ENCODE assay signal across 14 cellular contexts in genomic region chr5:108421713-108422112, GRCh38. TPM values are rescaled to one million over a fixed set of nuclear protein-coding genes. Genes with fewer than 3 reads are reported as not detected.
DNase-seq lines count a peak whose midpoint lies in the region; ATAC-seq and TF ChIP-seq lines count a peak whose summit lies in the region.
"Had no signal": no experiment of that assay in that cellular context is flagged by ENCODE, and none has a peak within 500 bp of the region (broad histone marks: within the 10 kb centered on the region; RNA-seq: fewer than 3 reads in every experiment).

No MANE protein-coding gene starts in this region.

- TF ChIP-seq CTCF in HFFc6 (IDR thresholded peaks at IDR 0.05) (no peak), osteoblast (IDR thresholded peaks at IDR 0.05; ENCODE audit: extremely low read depth, low read depth, low read length) (no peak)

- H3K27me3 ChIP-seq in osteoblast (ENCODE audit: insufficient read depth, low read length) = no peaks in the 10 kb centered on the region

- no peaks in the 10 kb centered on the region for H3K4me1 ChIP-seq in osteoblast (ENCODE audit: insufficient read depth, low read length)

- H3K9me3 ChIP-seq in osteoblast (ENCODE audit: low read depth, low read length) = no peaks in the 10 kb centered on the region

- H3K27ac Mint-ChIP-seq in HFFc6 = no peak overlapping the region
- H3K27ac Mint-ChIP-seq: GM23338 had no signal

- H3K4me1 Mint-ChIP-seq in HFFc6 (ENCODE audit: low read depth) = peaks cover 18% of the 10 kb centered on the region

- H3K27ac ChIP-seq in epithelial cell of prostate (no peak overlapping the region), osteoblast (ENCODE audit: low read depth, low read length) (no peak overlapping the region)

- H3K9me3 Mint-ChIP-seq in HFFc6 = peaks cover 7% of the 10 kb centered on the region

- H3K36me3 Mint-ChIP-seq in HFFc6 (ENCODE audit: low read depth) = 0 out of 2 replicates have a peak, but pooled peaks cover 4% of the 10 kb centered on the region

- ATAC-seq in GM21423 (IDR thresholded peaks at IDR 0.05; ENCODE audit: unreplicated experiment) = no peak
- ATAC-seq: GM23338 had no signal

- no peak overlapping the region for H3K4me3 ChIP-seq in osteoblast (ENCODE audit: insufficient read depth, low read length)
- H3K4me3 ChIP-seq: GM23338 had no signal

- no peaks in the 10 kb centered on the region; the same call in 1 of the 2 replicates for H3K27me3 Mint-ChIP-seq in HFFc6 (ENCODE audit: insufficient read depth)

- no peak overlapping the region for H3K4me2 ChIP-seq in osteoblast (ENCODE audit: insufficient read depth, low read length)
- H3K4me2 ChIP-seq: GM23338 had no signal

- no peaks in the 10 kb centered on the region for H3K36me3 ChIP-seq in osteoblast (ENCODE audit: insufficient read depth, low read length)

- DNase-seq in HFFc6 (peak; percentile 22), RPMI7951 (ENCODE audit: low read depth) (peak; percentile 9), epithelial cell of prostate (ENCODE audit: low read depth, low spot score) (peak; percentile 20), osteoblast (ENCODE audit: insufficient read length, low spot score, missing footprints) (no peak), GDM1 (lab: John Stamatoyannopoulos, UW) (no peak)
- DNase-seq in activated effector memory CD4-positive, alpha-beta T cell treated with anti-CD3 and anti-CD28 coated beads, Interleukin-2, amount 50 U/mL, for 16 hours = no peak
- DNase-seq: Caco-2, NCI-H187, NCI-H226, NCI-H524 treated with DMSO at 0.1 percent for 48 hours, RPMI8226, SIG-M5 had no signal

- no peak overlapping the region for H3K4me3 Mint-ChIP-seq in HFFc6
- H3K4me3 Mint-ChIP-seq: GM23338 had no signal

- no peaks in the 10 kb centered on the region for H3K79me2 ChIP-seq in osteoblast (ENCODE audit: insufficient read depth, low read length)

- H2AFZ ChIP-seq in osteoblast (ENCODE audit: low read length) = peak overlapping the region; percentile 47
- H2AFZ ChIP-seq: GM23338 had no signal

- no peaks in the 10 kb centered on the region for H4K20me1 ChIP-seq in osteoblast (ENCODE audit: insufficient read depth, low read length)

RNA-seq across cellular contexts. Expression of gene FBXL17, which starts 39.8 kb away (rescaled TPM):
- 10 to 100 TPM in 5 of 6 experiments, 1 to 10 TPM in 1; 8.2 to 13.1 (median 10.8) TPM for total RNA-seq in HFFc6 (2021; fragmentation: NEBNext Ultra II Directional; extraction: Animal tissue kit (Norgen Biotek cat#: 25700))
- total RNA-seq in RPMI7951 (2014; rRNA removed; shearing (Covaris generic)) = 6.9 and 7.0 TPM in 2 replicates
- total RNA-seq in osteoblast = 19.5 and 21.5 TPM in 2 replicates

Comparison
In these comparisons a context has a peak if more than half of its experiments do, and no peak if none do; other contexts are left out.
1. DNase-seq: peak in HFFc6 (single experiment), RPMI7951 (single experiment) and epithelial cell of prostate (single experiment); none in osteoblast (single experiment), activated effector memory CD4-positive, alpha-beta T cell treated with anti-CD3 and anti-CD28 coated beads, Interleukin-2, amount 50 U/mL, for 16 hours (single experiment) and GDM1 (single experiment).